ENCODE assay signal across 1 cellular context in genomic region chr1:150981805-150982712, GRCh38.
TF ChIP-seq lines count a peak whose summit lies in the region.

A gene with protein sequence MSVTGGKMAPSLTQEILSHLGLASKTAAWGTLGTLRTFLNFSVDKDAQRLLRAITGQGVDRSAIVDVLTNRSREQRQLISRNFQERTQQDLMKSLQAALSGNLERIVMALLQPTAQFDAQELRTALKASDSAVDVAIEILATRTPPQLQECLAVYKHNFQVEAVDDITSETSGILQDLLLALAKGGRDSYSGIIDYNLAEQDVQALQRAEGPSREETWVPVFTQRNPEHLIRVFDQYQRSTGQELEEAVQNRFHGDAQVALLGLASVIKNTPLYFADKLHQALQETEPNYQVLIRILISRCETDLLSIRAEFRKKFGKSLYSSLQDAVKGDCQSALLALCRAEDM (plus strand): TSS chr1:150982292. CDS start chr1:150983106, 814 bp downstream.

TF ChIP-seq in K562, 482 proteins besides CTCF, POLR2A, EP300 and RAD21 (continued from another document):
- TF ChIP-seq MGA (IDR thresholded peaks at IDR 0.05) (peak; percentile 53; the same call in 1 of the 2 replicates), GATA2 (CRISPR knock-in tag; IDR thresholded peaks at IDR 0.05) (0 out of 2 replicates have a peak, but pooled peaks have one; percentile 2), JUND (IDR thresholded peaks at IDR 0.05; ENCODE audit: borderline replicate concordance, low read depth, low read length) (peak; percentile 29; the same call in 1 of the 2 replicates), JUND (tag; IDR thresholded peaks at IDR 0.05; ENCODE audit: borderline replicate concordance, low read depth, low read length) (no peak), ZNF695 (CRISPR knock-in tag; IDR thresholded peaks at IDR 0.05) (no peak), CTBP1 (IDR thresholded peaks at IDR 0.05; ENCODE audit: borderline replicate concordance) (peak; percentile 39; the same call in 1 of the 2 replicates), POLR2G (IDR thresholded peaks at IDR 0.05; ENCODE audit: low read depth, low read length) (0 out of 2 replicates have a peak, but pooled peaks have one; percentile 20), ZFX (CRISPR knock-in tag; IDR thresholded peaks at IDR 0.05) (peak; percentile 39; the same call in 1 of the 2 replicates), GMEB1 (CRISPR knock-in tag; IDR thresholded peaks at IDR 0.05) (no peak), PHF8 (IDR thresholded peaks at IDR 0.05; ENCODE audit: borderline replicate concordance, low read length) (peak; percentile 43; the same call in 1 of the 2 replicates), SIN3A (IDR thresholded peaks at IDR 0.05; ENCODE audit: borderline replicate concordance in 2 of 2, control insufficient read depth in 1 of 2, low read depth in 2 of 2, low read length in 2 of 2) (no peak), NR2C2 (CRISPR knock-in tag; IDR thresholded peaks at IDR 0.05) (no peak), NR2C2 (tag; IDR thresholded peaks at IDR 0.05) (peak; percentile 69), IRF2 (CRISPR knock-in tag; IDR thresholded peaks at IDR 0.05) (no peak), TAF7 (tag; IDR thresholded peaks at IDR 0.05) (peak; percentile 21; the same call in 1 of the 2 replicates), FOXP1 (CRISPR knock-in tag; IDR thresholded peaks at IDR 0.05) (0 out of 2 replicates have a peak, but pooled peaks have one; percentile 19)
- TF ChIP-seq, protein P1, sequence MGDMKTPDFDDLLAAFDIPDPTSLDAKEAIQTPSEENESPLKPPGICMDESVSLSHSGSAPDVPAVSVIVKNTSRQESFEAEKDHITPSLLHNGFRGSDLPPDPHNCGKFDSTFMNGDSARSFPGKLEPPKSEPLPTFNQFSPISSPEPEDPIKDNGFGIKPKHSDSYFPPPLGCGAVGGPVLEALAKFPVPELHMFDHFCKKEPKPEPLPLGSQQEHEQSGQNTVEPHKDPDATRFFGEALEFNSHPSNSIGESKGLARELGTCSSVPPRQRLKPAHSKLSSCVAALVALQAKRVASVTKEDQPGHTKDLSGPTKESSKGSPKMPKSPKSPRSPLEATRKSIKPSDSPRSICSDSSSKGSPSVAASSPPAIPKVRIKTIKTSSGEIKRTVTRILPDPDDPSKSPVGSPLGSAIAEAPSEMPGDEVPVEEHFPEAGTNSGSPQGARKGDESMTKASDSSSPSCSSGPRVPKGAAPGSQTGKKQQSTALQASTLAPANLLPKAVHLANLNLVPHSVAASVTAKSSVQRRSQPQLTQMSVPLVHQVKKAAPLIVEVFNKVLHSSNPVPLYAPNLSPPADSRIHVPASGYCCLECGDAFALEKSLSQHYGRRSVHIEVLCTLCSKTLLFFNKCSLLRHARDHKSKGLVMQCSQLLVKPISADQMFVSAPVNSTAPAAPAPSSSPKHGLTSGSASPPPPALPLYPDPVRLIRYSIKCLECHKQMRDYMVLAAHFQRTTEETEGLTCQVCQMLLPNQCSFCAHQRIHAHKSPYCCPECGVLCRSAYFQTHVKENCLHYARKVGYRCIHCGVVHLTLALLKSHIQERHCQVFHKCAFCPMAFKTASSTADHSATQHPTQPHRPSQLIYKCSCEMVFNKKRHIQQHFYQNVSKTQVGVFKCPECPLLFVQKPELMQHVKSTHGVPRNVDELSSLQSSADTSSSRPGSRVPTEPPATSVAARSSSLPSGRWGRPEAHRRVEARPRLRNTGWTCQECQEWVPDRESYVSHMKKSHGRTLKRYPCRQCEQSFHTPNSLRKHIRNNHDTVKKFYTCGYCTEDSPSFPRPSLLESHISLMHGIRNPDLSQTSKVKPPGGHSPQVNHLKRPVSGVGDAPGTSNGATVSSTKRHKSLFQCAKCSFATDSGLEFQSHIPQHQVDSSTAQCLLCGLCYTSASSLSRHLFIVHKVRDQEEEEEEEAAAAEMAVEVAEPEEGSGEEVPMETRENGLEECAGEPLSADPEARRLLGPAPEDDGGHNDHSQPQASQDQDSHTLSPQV (IDR thresholded peaks at IDR 0.05) = peak; percentile 66; the same call in 1 of the 2 replicates
